32 cellular contexts compared by ENCODE assay signal in the genomic region with DNA sequence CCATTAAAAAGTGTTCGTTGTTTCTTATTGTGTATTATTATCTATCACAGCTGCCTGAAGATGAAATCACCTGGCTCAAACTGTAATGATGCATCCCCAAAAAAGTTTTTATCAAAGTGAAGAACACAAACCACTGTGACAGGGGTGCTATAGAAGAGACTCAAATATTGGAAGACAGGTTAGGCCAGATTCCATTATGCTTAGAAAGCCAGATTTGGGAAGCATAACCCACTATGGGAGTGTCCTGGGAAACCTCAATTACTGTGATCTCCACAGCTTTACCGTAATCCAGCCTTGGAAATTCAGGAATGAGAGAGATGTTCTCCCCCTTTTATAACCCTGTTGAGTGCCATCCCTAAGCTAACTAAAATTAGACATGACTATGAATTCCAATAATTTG.
"Had no signal": no experiment of that assay in that cellular context is flagged by ENCODE, and none has a peak within 500 bp of the region (broad histone marks: within the 10 kb centered on the region; RNA-seq: fewer than 3 reads in every experiment).

No MANE protein-coding gene starts in this region.

- ATAC-seq: activated CD8-positive, alpha-beta T cell treated with anti-CD3 and anti-CD28 coated beads for 36 hours; activated naive CD4-positive, alpha-beta T cell treated with anti-CD3 and anti-CD28 coated beads, Interleukin-2, amount 50 U/mL, for 72 hours; activated T-cell treated with anti-CD3 and anti-CD28 coated beads, Interleukin-2, amount 50 U/mL, for 4 hours; activated T-cell treated with anti-CD3 and anti-CD28 coated beads, Interleukin-2, amount 50 U/mL, for 72 hours; activated T-helper 17 cell treated with anti-CD3 and anti-CD28 coated beads, Interleukin-2, amount 50 U/mL, for 72 hours; body of pancreas had no signal

- H3K27ac ChIP-seq: adrenal gland, body of pancreas, brain microvascular endothelial cell, breast epithelium, cardiac muscle cell, VCaP had no signal

- H3K9me3 ChIP-seq: adrenal gland, body of pancreas, breast epithelium had no signal

- H3K4me1 ChIP-seq: adrenal gland, body of pancreas, breast epithelium had no signal

- H3K36me3 ChIP-seq: adrenal gland, brain microvascular endothelial cell, breast epithelium, cardiac muscle cell had no signal

- H3K4me3 ChIP-seq: adrenal gland, body of pancreas, breast epithelium, cardiac muscle cell had no signal

- DNase-seq: activated B cell treated with CpG ODN at 0.5 μM for 24 hours; activated CD4-positive, alpha-beta memory T cell treated with anti-CD3 and anti-CD28 coated beads for 36 hours; activated CD4-positive, alpha-beta T cell treated with anti-CD3 and anti-CD28 coated beads for 4 hours; activated CD4-positive, alpha-beta T cell treated with anti-CD3 and anti-CD28 coated beads, Interleukin-2, amount 10 ng/mL, durations not matched to agents 24 days and 14 days; activated CD4-positive, CD25-positive, alpha-beta regulatory T cell treated with anti-CD3 and anti-CD28 coated beads, Interleukin-2, amount 50 U/mL, for 72 hours; activated CD8-positive, alpha-beta memory T cell treated with anti-CD3 and anti-CD28 coated beads, Interleukin-2, amount 50 U/mL, for 4 hours; activated CD8-positive, alpha-beta T cell treated with anti-CD3 and anti-CD28 coated beads for 36 hours; activated effector memory CD4-positive, alpha-beta T cell treated with anti-CD3 and anti-CD28 coated beads, Interleukin-2, amount 50 U/mL, for 16 hours; activated gamma-delta T cell treated with Interleukin-2 at 50 U/mL for 16 hours; activated naive CD4-positive, alpha-beta T cell; activated naive CD4-positive, alpha-beta T cell treated with anti-CD3 and anti-CD28 coated beads for 36 hours; activated naive CD4-positive, alpha-beta T cell treated with anti-CD3 and anti-CD28 coated beads, Interleukin-2, amount 50 U/mL, for 16 hours; activated naive CD8-positive, alpha-beta T cell treated with anti-CD3 and anti-CD28 coated beads for 36 hours; activated T-cell treated with anti-CD3 and anti-CD28 coated beads for 4 hours; activated T-cell treated with anti-CD3 and anti-CD28 coated beads, Interleukin-2, amount 50 U/mL, for 1 hour; activated T-cell treated with anti-CD3 and anti-CD28 coated beads, Interleukin-2, amount 50 U/mL, for 4 hours; activated T-cell treated with anti-CD3 and anti-CD28 coated beads, Interleukin-2, amount 50 U/mL, for 72 hours; adrenal gland; amniotic stem cell; aorta; body of pancreas; brain microvascular endothelial cell; caudate nucleus; cerebellar nuclear complex; T-helper 1 cell; T-helper 2 cell; T-helper 9 cell had no signal

- H3K27me3 ChIP-seq: adrenal gland, body of pancreas, brain microvascular endothelial cell, breast epithelium, cardiac muscle cell had no signal
